1 cellular context compared by ENCODE assay signal in genomic region chr6:29941476-29941875, GRCh38.
TF ChIP-seq lines count a peak whose summit lies in the region.

No MANE protein-coding gene starts in this region.

TF ChIP-seq in HepG2, 621 proteins besides CTCF, POLR2A, EP300 and RAD21 (continued from another document):
- TF ChIP-seq KMT2A (CRISPR knock-in tag; IDR thresholded peaks at IDR 0.05) (no peak), AKAP8 (CRISPR knock-in tag; IDR thresholded peaks at IDR 0.05) (no peak)
